In the genomic region with DNA sequence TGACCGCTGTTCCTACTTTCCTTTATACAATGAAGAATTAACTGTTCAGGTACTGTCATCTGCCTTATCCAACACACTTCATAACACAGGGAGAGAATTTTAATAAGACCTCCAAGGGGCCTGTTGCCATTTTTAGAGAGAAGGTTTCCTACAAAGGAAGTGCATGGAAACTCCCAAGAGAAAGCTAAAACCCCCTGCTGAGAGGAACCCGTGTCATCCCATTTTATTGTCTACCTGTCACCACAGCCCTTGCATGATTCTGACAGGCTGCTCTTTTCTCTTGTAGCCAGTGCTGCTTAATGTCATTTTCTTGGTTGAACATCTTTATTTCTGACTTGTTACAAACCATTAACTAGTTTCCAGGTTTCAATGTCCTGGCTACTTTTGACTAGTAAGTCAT, we compare ENCODE assay signal across 16 cellular contexts.
DNase-seq lines count a peak whose midpoint lies in the region; ATAC-seq and TF ChIP-seq lines count a peak whose summit lies in the region.
"Had no signal": no experiment of that assay in that cellular context is flagged by ENCODE, and none has a peak within 500 bp of the region (broad histone marks: within the 10 kb centered on the region; RNA-seq: fewer than 3 reads in every experiment).

No MANE protein-coding gene starts in this region.

- H3K9me3 Mint-ChIP-seq in GM23338 (no peaks in the 10 kb centered on the region), neural progenitor cell (no peaks in the 10 kb centered on the region)
- H3K9me3 Mint-ChIP-seq: CD4-positive, alpha-beta T cell; H9 had no signal

- H3K9ac ChIP-seq in neural progenitor cell, result no peak overlapping the region
- H3K9ac ChIP-seq: BLaER1 treated with 17β-estradiol and CSF1 and Interleukin-3, amounts not matched to agents 10 nM and 100 nM had no signal

- DNase-seq in DMS53 (lab: John Stamatoyannopoulos, UW), result peak; percentile 42
- no peak for DNase-seq in DMS53 treated with DMSO at 0.1 percent for 48 hours (lab: John Stamatoyannopoulos, UW; ENCODE audit: unreplicated experiment)
- peak; percentile 38 for DNase-seq in GM23338 (ENCODE audit: low spot score)
- DNase-seq in NCI-H69 (lab: John Stamatoyannopoulos, UW), result peak; percentile 81
- peak; percentile 42 for DNase-seq in neural progenitor cell (ENCODE audit: low spot score)
- no peak for DNase-seq in BE2C
- no peak for DNase-seq in mesenteric fat pad (ENCODE audit: low spot score)
- DNase-seq: 8988T; AML-193; CD4-positive, alpha-beta T cell; GOT3; H9 had no signal

- H4K20me1 ChIP-seq in GM23338 (replicated peaks; ENCODE audit: insufficient read depth) (no peaks in the 10 kb centered on the region), neural progenitor cell (ENCODE audit: low read depth) (no peaks in the 10 kb centered on the region)
- H4K20me1 ChIP-seq: BLaER1 treated with 17β-estradiol and CSF1 and Interleukin-3, amounts not matched to agents 10 nM and 100 nM had no signal

- H3K4me1 Mint-ChIP-seq in GM23338 (peaks cover 17% of the 10 kb centered on the region), neural progenitor cell (peaks cover 27% of the 10 kb centered on the region)

- H3K4me3 Mint-ChIP-seq in GM23338 (no peak overlapping the region), neural progenitor cell (no peak overlapping the region)
- H3K4me3 Mint-ChIP-seq: CD4-positive, alpha-beta T cell; H9 had no signal

- H3K27ac Mint-ChIP-seq in GM23338, result no peak overlapping the region
- H3K27ac Mint-ChIP-seq in neural progenitor cell, result no peak overlapping the region
- H3K27ac Mint-ChIP-seq: CD4-positive, alpha-beta T cell; H9 had no signal

- H3K4me3 ChIP-seq in GM23338 (no peak overlapping the region), neural progenitor cell (no peak overlapping the region), BE2C (ENCODE audit: low read depth, low read length) (no peak overlapping the region)
- H3K4me3 ChIP-seq: BLaER1 treated with 17β-estradiol and CSF1 and Interleukin-3, amounts not matched to agents 10 nM and 100 nM; GM12878 had no signal

- H3K36me3 ChIP-seq in GM23338 (ENCODE audit: insufficient read depth) (no peaks in the 10 kb centered on the region), neural progenitor cell (no peaks in the 10 kb centered on the region), BE2C (no peaks in the 10 kb centered on the region)
- H3K36me3 ChIP-seq: BLaER1 treated with 17β-estradiol and CSF1 and Interleukin-3, amounts not matched to agents 10 nM and 100 nM had no signal

- H3K9me3 ChIP-seq in neural progenitor cell (ENCODE audit: low read depth), result no peaks in the 10 kb centered on the region
- H3K9me3 ChIP-seq in BE2C, result no peaks in the 10 kb centered on the region
- H3K9me3 ChIP-seq: BLaER1 treated with 17β-estradiol and CSF1 and Interleukin-3, amounts not matched to agents 10 nM and 100 nM had no signal

- no peak for TF ChIP-seq CTCF in GM23338 (conservative IDR thresholded peaks at IDR 0.05; ENCODE audit: low read depth in 2 of 2)
- no peak for TF ChIP-seq CTCF in neural progenitor cell (IDR thresholded peaks at IDR 0.05)
- no peak for TF ChIP-seq CTCF in BE2C (IDR thresholded peaks at IDR 0.05; ENCODE audit: low read depth, low read length)

- H3K27me3 Mint-ChIP-seq in GM23338 (ENCODE audit: insufficient read depth, low read depth, poor library complexity) (peaks cover 2% of the 10 kb centered on the region), neural progenitor cell (ENCODE audit: insufficient read depth, low read depth) (no peaks in the 10 kb centered on the region)

- no peaks in the 10 kb centered on the region for H3K9me2 ChIP-seq in GM23338 (ENCODE audit: insufficient read depth)

- H3K4me2 ChIP-seq in GM23338 (no peak overlapping the region), neural progenitor cell (no peak overlapping the region)

- H3K36me3 Mint-ChIP-seq in GM23338 (ENCODE audit: low read depth), result no peaks in the 10 kb centered on the region
- no peaks in the 10 kb centered on the region for H3K36me3 Mint-ChIP-seq in neural progenitor cell

- ATAC-seq in GM23338 (no peak), HG02588 (IDR thresholded peaks at IDR 0.05; ENCODE audit: unreplicated experiment) (no peak)
- ATAC-seq: GM12878, HepG2 had no signal

- H3K27me3 ChIP-seq in GM23338 (ENCODE audit: insufficient read depth) (no peaks in the 10 kb centered on the region), neural progenitor cell (no peaks in the 10 kb centered on the region), BE2C (peaks cover 57% of the 10 kb centered on the region)

- no peak overlapping the region for H3K27ac ChIP-seq in GM23338 (ENCODE audit: low read depth)
- no peak overlapping the region for H3K27ac ChIP-seq in neural progenitor cell
- H3K27ac ChIP-seq: BLaER1 treated with 17β-estradiol and CSF1 and Interleukin-3, amounts not matched to agents 10 nM and 100 nM had no signal

- H2AFZ ChIP-seq in GM23338 (no peak overlapping the region), neural progenitor cell (replicated peaks) (no peak overlapping the region)

- no peaks in the 10 kb centered on the region for H3K79me2 ChIP-seq in GM23338 (replicated peaks; ENCODE audit: insufficient read depth)
- H3K79me2 ChIP-seq in neural progenitor cell (ENCODE audit: low read depth), result no peaks in the 10 kb centered on the region

- no peaks in the 10 kb centered on the region; the same call in 1 of the 2 replicates for H3K4me1 ChIP-seq in GM23338 (ENCODE audit: insufficient read depth)
- peaks cover 3% of the 10 kb centered on the region for H3K4me1 ChIP-seq in neural progenitor cell
- no peaks in the 10 kb centered on the region for H3K4me1 ChIP-seq in BE2C

- H3F3A ChIP-seq in GM23338 (replicated peaks; ENCODE audit: low read depth), result no peaks in the 10 kb centered on the region
- no peaks in the 10 kb centered on the region for H3F3A ChIP-seq in neural progenitor cell (ENCODE audit: low read depth)

TF ChIP-seq in GM23338, 12 proteins besides CTCF, POLR2A, EP300 and RAD21 (continues in another document):
- TF ChIP-seq ZNF114 (CRISPR knock-in tag; IDR thresholded peaks at IDR 0.05), result no peak
- TF ChIP-seq ZNF462 (CRISPR knock-in tag; IDR thresholded peaks at IDR 0.05), result no peak
- no peak for TF ChIP-seq EZH2phosphoT487 (IDR thresholded peaks at IDR 0.05; ENCODE audit: unreplicated experiment)

Comparison
In these comparisons a context has a peak if more than half of its experiments do, and no peak if none do; other contexts are left out.
1. DNase-seq: peak in DMS53 (single experiment), GM23338 (single experiment), NCI-H69 (single experiment) and neural progenitor cell (single experiment); none in DMS53 treated with DMSO at 0.1 percent for 48 hours (single experiment), BE2C (single experiment) and mesenteric fat pad (single experiment).